8 cellular contexts compared by ENCODE assay signal in genomic region chr16:87324411-87325275, GRCh38. TPM values are rescaled to one million over a fixed set of nuclear protein-coding genes. Genes with fewer than 3 reads are reported as not detected.
A peak's percentile ranks its signal among the peaks of the same experiment; 100 is the strongest.
DNase-seq lines count a peak whose midpoint lies in the region; ATAC-seq and TF ChIP-seq lines count a peak whose summit lies in the region.

No MANE protein-coding gene starts in this region.

- ATAC-seq in GM18502 (IDR thresholded peaks at IDR 0.05; ENCODE audit: poor library complexity, unreplicated experiment): peak; percentile 40
- peak; percentile 82 for ATAC-seq in SK-N-SH treated with all-trans-retinoic acid at 6 μM for 48 hours
- ATAC-seq in GM19463 (IDR thresholded peaks at IDR 0.05; ENCODE audit: unreplicated experiment): no peak
- no peak for ATAC-seq in GM19452 (IDR thresholded peaks at IDR 0.05; ENCODE audit: unreplicated experiment)

- no peaks in the 10 kb centered on the region for H3K27me3 ChIP-seq in kidney epithelial cell (ENCODE audit: control insufficient read depth, insufficient read depth, low read length)

- H3K36me3 ChIP-seq in kidney epithelial cell (ENCODE audit: control insufficient read depth, insufficient read depth, low read length): no peaks in the 10 kb centered on the region

- H3K27me3 Mint-ChIP-seq in brain: no peaks in the 10 kb centered on the region

- DNase-seq in AG09309 (ENCODE audit: low read depth) (no peak), kidney epithelial cell (ENCODE audit: low read depth) (no peak)
- peak; percentile 26 for DNase-seq in stimulated activated CD8-positive, alpha-beta memory T cell treated with anti-CD3 and anti-CD28 coated beads, Interleukin-12 subunit alpha, Interleukin-12 subunit beta, amount 100 ng/mL, for 1 hour (ENCODE audit: low read depth)

- H3K27ac Mint-ChIP-seq in brain: peak overlapping the region in 3 of 5 experiments; percentile 48 to 60 (median 51)

- no peaks in the 10 kb centered on the region for H3K9me3 Mint-ChIP-seq in brain

- H3K4me3 ChIP-seq in AG09309 (ENCODE audit: control insufficient read depth, low read depth, low read length) (no peak overlapping the region), kidney epithelial cell (ENCODE audit: low read depth, low read length) (no peak overlapping the region)

- peaks cover 4% of the 10 kb centered on the region for H3K4me1 Mint-ChIP-seq in brain

- TF ChIP-seq CTCF in AG09309 (IDR thresholded peaks at IDR 0.05; ENCODE audit: control insufficient read depth, insufficient read depth, low read depth, low read length, missing control alignments): peak; percentile 75
- TF ChIP-seq CTCF in brain (conservative IDR thresholded peaks at IDR 0.05): peak; percentile 51 to 87
- TF ChIP-seq CTCF in kidney epithelial cell (IDR thresholded peaks at IDR 0.05; ENCODE audit: insufficient read depth, low read length, poor library complexity, severe bottlenecking): peak; percentile 80

- H3K4me3 Mint-ChIP-seq in brain: no peak overlapping the region

- no peaks in the 10 kb centered on the region for H3K36me3 Mint-ChIP-seq in brain

TF ChIP-seq in SK-N-SH treated with all-trans-retinoic acid at 6 μM for 48 hours, 23 proteins besides CTCF, POLR2A, EP300 and RAD21:
- TF ChIP-seq, protein P1, sequence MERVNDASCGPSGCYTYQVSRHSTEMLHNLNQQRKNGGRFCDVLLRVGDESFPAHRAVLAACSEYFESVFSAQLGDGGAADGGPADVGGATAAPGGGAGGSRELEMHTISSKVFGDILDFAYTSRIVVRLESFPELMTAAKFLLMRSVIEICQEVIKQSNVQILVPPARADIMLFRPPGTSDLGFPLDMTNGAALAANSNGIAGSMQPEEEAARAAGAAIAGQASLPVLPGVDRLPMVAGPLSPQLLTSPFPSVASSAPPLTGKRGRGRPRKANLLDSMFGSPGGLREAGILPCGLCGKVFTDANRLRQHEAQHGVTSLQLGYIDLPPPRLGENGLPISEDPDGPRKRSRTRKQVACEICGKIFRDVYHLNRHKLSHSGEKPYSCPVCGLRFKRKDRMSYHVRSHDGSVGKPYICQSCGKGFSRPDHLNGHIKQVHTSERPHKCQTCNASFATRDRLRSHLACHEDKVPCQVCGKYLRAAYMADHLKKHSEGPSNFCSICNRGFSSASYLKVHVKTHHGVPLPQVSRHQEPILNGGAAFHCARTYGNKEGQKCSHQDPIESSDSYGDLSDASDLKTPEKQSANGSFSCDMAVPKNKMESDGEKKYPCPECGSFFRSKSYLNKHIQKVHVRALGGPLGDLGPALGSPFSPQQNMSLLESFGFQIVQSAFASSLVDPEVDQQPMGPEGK (CRISPR knock-in tag; IDR thresholded peaks at IDR 0.05; ENCODE audit: borderline replicate concordance): no peak
- TF ChIP-seq ISL1 (CRISPR knock-in tag; IDR thresholded peaks at IDR 0.05) (no peak), ZFP3 (CRISPR knock-in tag; IDR thresholded peaks at IDR 0.05) (no peak), TCF4 (CRISPR knock-in tag; IDR thresholded peaks at IDR 0.05; ENCODE audit: borderline replicate concordance) (no peak), OSR1 (CRISPR knock-in tag; IDR thresholded peaks at IDR 0.05) (no peak), BACH2 (CRISPR knock-in tag; IDR thresholded peaks at IDR 0.05; ENCODE audit: borderline replicate concordance) (no peak), ARNTL (CRISPR knock-in tag; IDR thresholded peaks at IDR 0.05; ENCODE audit: borderline replicate concordance, low read depth) (no peak), ZFP30 (CRISPR knock-in tag; IDR thresholded peaks at IDR 0.05) (no peak), CSRNP3 (CRISPR knock-in tag; IDR thresholded peaks at IDR 0.05) (no peak), SNAI2 (CRISPR knock-in tag; IDR thresholded peaks at IDR 0.05) (no peak), POU6F1 (CRISPR knock-in tag; IDR thresholded peaks at IDR 0.05; ENCODE audit: borderline replicate concordance, low read depth) (no peak), CREB5 (CRISPR knock-in tag; IDR thresholded peaks at IDR 0.05; ENCODE audit: low read depth) (no peak), RARB (CRISPR knock-in tag; IDR thresholded peaks at IDR 0.05) (no peak)
- TF ChIP-seq, protein P2, sequence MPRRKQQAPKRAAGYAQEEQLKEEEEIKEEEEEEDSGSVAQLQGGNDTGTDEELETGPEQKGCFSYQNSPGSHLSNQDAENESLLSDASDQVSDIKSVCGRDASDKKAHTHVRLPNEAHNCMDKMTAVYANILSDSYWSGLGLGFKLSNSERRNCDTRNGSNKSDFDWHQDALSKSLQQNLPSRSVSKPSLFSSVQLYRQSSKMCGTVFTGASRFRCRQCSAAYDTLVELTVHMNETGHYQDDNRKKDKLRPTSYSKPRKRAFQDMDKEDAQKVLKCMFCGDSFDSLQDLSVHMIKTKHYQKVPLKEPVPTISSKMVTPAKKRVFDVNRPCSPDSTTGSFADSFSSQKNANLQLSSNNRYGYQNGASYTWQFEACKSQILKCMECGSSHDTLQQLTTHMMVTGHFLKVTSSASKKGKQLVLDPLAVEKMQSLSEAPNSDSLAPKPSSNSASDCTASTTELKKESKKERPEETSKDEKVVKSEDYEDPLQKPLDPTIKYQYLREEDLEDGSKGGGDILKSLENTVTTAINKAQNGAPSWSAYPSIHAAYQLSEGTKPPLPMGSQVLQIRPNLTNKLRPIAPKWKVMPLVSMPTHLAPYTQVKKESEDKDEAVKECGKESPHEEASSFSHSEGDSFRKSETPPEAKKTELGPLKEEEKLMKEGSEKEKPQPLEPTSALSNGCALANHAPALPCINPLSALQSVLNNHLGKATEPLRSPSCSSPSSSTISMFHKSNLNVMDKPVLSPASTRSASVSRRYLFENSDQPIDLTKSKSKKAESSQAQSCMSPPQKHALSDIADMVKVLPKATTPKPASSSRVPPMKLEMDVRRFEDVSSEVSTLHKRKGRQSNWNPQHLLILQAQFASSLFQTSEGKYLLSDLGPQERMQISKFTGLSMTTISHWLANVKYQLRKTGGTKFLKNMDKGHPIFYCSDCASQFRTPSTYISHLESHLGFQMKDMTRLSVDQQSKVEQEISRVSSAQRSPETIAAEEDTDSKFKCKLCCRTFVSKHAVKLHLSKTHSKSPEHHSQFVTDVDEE (CRISPR knock-in tag; IDR thresholded peaks at IDR 0.05): no peak
TF ChIP-seq in SK-N-SH treated with all-trans-retinoic acid at 6 μM for 48 hours: peak in this region for 0.

RNA-seq across cellular contexts. Expression of gene C16orf95, which starts 7.5 kb away (rescaled TPM):
- polyA plus RNA-seq in brain (ENCODE audit: insufficient read depth, low read depth, low replicate concordance): 5.0 TPM
- 1.7 and 5.7 TPM in 2 replicates for total RNA-seq in kidney epithelial cell

RNA-seq across cellular contexts. Expression of gene FBXO31, which starts 58.9 kb away (rescaled TPM):
- polyA plus RNA-seq in brain (ENCODE audit: insufficient read depth, low read depth, low replicate concordance): 33.4 TPM
- 25.1 and 28.9 TPM in 2 replicates for total RNA-seq in kidney epithelial cell

Comparison
In these comparisons a context has a peak if more than half of its experiments do, and no peak if none do; other contexts are left out.
1. ATAC-seq: peak in GM18502 (single experiment) and SK-N-SH treated with all-trans-retinoic acid at 6 μM for 48 hours (single experiment); none in GM19463 (single experiment) and GM19452 (single experiment).
2. Peak in every context shown above with its lines, with median percentiles within 50 percentile points of each other: CTCF ChIP-seq.